9 cellular contexts compared by ENCODE assay signal in genomic region chr2:185526156-185526555, GRCh38.
"Had no signal": no experiment of that assay in that cellular context is flagged by ENCODE, and none has a peak within 500 bp of the region (broad histone marks: within the 10 kb centered on the region; RNA-seq: fewer than 3 reads in every experiment).

No MANE protein-coding gene starts in this region.

- H3K27ac ChIP-seq: GM23248 had no signal

- H3K4me3 ChIP-seq: GM23248, GM23338, HAP-1 had no signal

- H3K4me1 ChIP-seq: HAP-1 had no signal

- DNase-seq: GM23248, GOT3, H7, H9, HCEC 1CT, HFFc6 had no signal

- H3K9me3 ChIP-seq: HAP-1 had no signal

- H3K36me3 ChIP-seq: HAP-1 had no signal

- ATAC-seq: GM23338, HCT116 had no signal
